In the genomic region with DNA sequence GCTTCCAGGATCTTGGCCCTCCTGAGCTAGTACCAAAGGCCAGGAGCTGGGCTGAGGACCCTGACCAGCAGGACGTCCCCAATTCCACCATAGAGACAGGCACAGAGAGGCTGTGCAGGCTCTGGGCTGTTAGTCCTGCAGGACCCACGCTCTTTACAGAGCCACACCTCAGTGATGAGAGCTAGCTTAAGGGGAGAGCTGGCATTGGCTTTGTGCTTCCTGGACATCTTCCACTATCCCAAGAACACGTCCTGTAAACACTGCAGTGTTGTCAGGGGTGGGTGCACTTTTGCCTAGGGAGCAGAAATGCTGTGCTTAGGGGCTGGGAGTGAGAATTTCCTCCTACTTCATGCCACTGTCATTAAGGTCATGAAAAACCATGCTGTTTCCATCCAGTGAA, we compare ENCODE assay signal across 18 cellular contexts.
DNase-seq lines count a peak whose midpoint lies in the region; FAIRE-seq and TF ChIP-seq lines count a peak whose summit lies in the region.
"Had no signal": no experiment of that assay in that cellular context is flagged by ENCODE, and none has a peak within 500 bp of the region (broad histone marks: within the 10 kb centered on the region; RNA-seq: fewer than 3 reads in every experiment).

No MANE protein-coding gene starts in this region.

- H3K4me3 Mint-ChIP-seq in astrocyte (ENCODE audit: unreplicated experiment): no peak overlapping the region
- H3K4me3 Mint-ChIP-seq: CD8-positive, alpha-beta T cell had no signal

- no peaks in the 10 kb centered on the region for H3K9me3 Mint-ChIP-seq in astrocyte (ENCODE audit: unreplicated experiment)
- H3K9me3 Mint-ChIP-seq: CD8-positive, alpha-beta T cell had no signal

- no peaks in the 10 kb centered on the region for H4K20me1 ChIP-seq in BLaER1
- H4K20me1 ChIP-seq in BLaER1 treated with 17β-estradiol and CSF1 and Interleukin-3, amounts not matched to agents 10 nM and 100 nM: peaks cover 0 to 9% (median 0%) of the 10 kb centered on the region in 11 experiments; a peak in 3 of 22 replicates
- peaks cover 11% of the 10 kb centered on the region for H4K20me1 ChIP-seq in astrocyte (ENCODE audit: insufficient read depth, low read length)
- H4K20me1 ChIP-seq in smooth muscle cell (ENCODE audit: low read depth): peaks cover 9% of the 10 kb centered on the region

- WGBS in smooth muscle cell (ENCODE audit: low lambda C conversion rate): 64% methylated on average over 3 of the region's 3 CpGs
- 50 to 81% (median 67%) methylated on average over 1 to 3 of the region's 3 CpGs for WGBS in spleen, 5 donors

- no peaks in the 10 kb centered on the region for H3K36me3 ChIP-seq in BLaER1
- H3K36me3 ChIP-seq in BLaER1 treated with 17β-estradiol and CSF1 and Interleukin-3, amounts not matched to agents 10 nM and 100 nM: peaks cover 0 to 37% (median 3%) of the 10 kb centered on the region in 11 experiments; a peak in 8 of 22 replicates
- H3K36me3 ChIP-seq in astrocyte (ENCODE audit: insufficient read depth, low read length): no peaks in the 10 kb centered on the region
- H3K36me3 ChIP-seq in smooth muscle cell (ENCODE audit: low read depth): no peaks in the 10 kb centered on the region
- H3K36me3 ChIP-seq in spleen: peaks cover 0 to 14% (median 0%) of the 10 kb centered on the region in 6 donors
- H3K36me3 ChIP-seq: BE2C, SJSA1 had no signal

- H3K4me2 ChIP-seq in BLaER1 (peak overlapping the region; percentile 87), astrocyte (ENCODE audit: low read length) (peak overlapping the region; percentile 18), smooth muscle cell (peak overlapping the region; percentile 34)
- H3K4me2 ChIP-seq in BLaER1 treated with 17β-estradiol and CSF1 and Interleukin-3, amounts not matched to agents 10 nM and 100 nM: peak overlapping the region in 9 of 11 experiments; percentile 30 to 97 (median 78); a peak in 18 of 22 replicates
- H3K4me2 ChIP-seq: PC-9 had no signal

- peaks cover 23% of the 10 kb centered on the region for H3K27me3 Mint-ChIP-seq in astrocyte (ENCODE audit: low read depth, unreplicated experiment)

- no peaks in the 10 kb centered on the region for H3K79me2 ChIP-seq in astrocyte (ENCODE audit: insufficient read depth, low read length)
- H3K79me2 ChIP-seq in smooth muscle cell (ENCODE audit: low read depth): no peaks in the 10 kb centered on the region

- in situ Hi-C loops in ACHN (cut with HindIII; ENCODE audit: low pct_ligation_motif_present, low pct_unique_long_range_greater_than_20kb, low sequenced_read_pairs): no loop called here

- no peak overlapping the region for H2AFZ ChIP-seq in astrocyte (ENCODE audit: low read depth, low read length)
- H2AFZ ChIP-seq in smooth muscle cell (ENCODE audit: low read depth): no peak overlapping the region
- H2AFZ ChIP-seq: PC-9 had no signal

- H3K9ac ChIP-seq in BLaER1: no peak overlapping the region
- 0 out of 22 replicates have a peak overlapping the region, but pooled peaks of 1 of the 11 experiments have one; percentile 2 for H3K9ac ChIP-seq in BLaER1 treated with 17β-estradiol and CSF1 and Interleukin-3, amounts not matched to agents 10 nM and 100 nM
- no peak overlapping the region for H3K9ac ChIP-seq in astrocyte (ENCODE audit: low read length)
- no peak overlapping the region for H3K9ac ChIP-seq in smooth muscle cell (ENCODE audit: low read depth)

- FAIRE-seq in astrocyte (lab: Jason Lieb, UNC): no peak
- FAIRE-seq: G401.6, GM12878, K562 had no signal

- intact Hi-C loops in spleen (cut with DNase I; ENCODE audit: low total_unique reads): loop anchor here (10.0 kb wide), 4 partner anchors 239 to 599 kb away; no protein-coding TSS in a partner anchor

- peaks cover 3% of the 10 kb centered on the region for H3K4me1 Mint-ChIP-seq in astrocyte (ENCODE audit: low read depth, unreplicated experiment)

- H3K9me3 ChIP-seq in BLaER1: no peaks in the 10 kb centered on the region
- H3K9me3 ChIP-seq in BLaER1 treated with 17β-estradiol and CSF1 and Interleukin-3, amounts not matched to agents 10 nM and 100 nM (replicated peaks in 1 of 11): no peaks in the 10 kb centered on the region
- H3K9me3 ChIP-seq in astrocyte (ENCODE audit: insufficient read depth, low read depth, low read length): no peaks in the 10 kb centered on the region
- H3K9me3 ChIP-seq in smooth muscle cell (replicated peaks; ENCODE audit: low read depth): no peaks in the 10 kb centered on the region
- H3K9me3 ChIP-seq in spleen: no peaks in the 10 kb centered on the region
- H3K9me3 ChIP-seq: BE2C, SJSA1 had no signal

- peak overlapping the region; percentile 42; the same call in 1 of the 2 replicates for H3K27ac ChIP-seq in BLaER1
- H3K27ac ChIP-seq in BLaER1 treated with 17β-estradiol and CSF1 and Interleukin-3, amounts not matched to agents 10 nM and 100 nM: peak overlapping the region in 4 of 11 experiments; percentile 6 to 40 (median 20); a peak in 5 of 22 replicates
- H3K27ac ChIP-seq in astrocyte (ENCODE audit: low read depth, low read length): no peak overlapping the region
- peak overlapping the region; percentile 66 for H3K27ac ChIP-seq in smooth muscle cell (ENCODE audit: low read depth)
- no peak overlapping the region for H3K27ac ChIP-seq in spleen
- H3K27ac ChIP-seq: PC-9, SJSA1 had no signal

- TF ChIP-seq POLR2A in spleen (IDR thresholded peaks at IDR 0.05): no peak

- no peaks in the 10 kb centered on the region for H3F3A ChIP-seq in smooth muscle cell (ENCODE audit: low read depth)

- peaks cover 14% of the 10 kb centered on the region for H3K36me3 Mint-ChIP-seq in astrocyte (ENCODE audit: low read depth, unreplicated experiment)

- TF ChIP-seq CTCF in astrocyte (IDR thresholded peaks at IDR 0.05; ENCODE audit: insufficient read depth, low read depth, low read length) (no peak), smooth muscle cell (IDR thresholded peaks at IDR 0.05; ENCODE audit: borderline replicate concordance, insufficient read depth, poor library complexity, severe bottlenecking) (no peak), spleen (IDR thresholded peaks at IDR 0.05 in 8 of 11, conservative IDR thresholded peaks at IDR 0.05 in 3 of 11) (no peak)

- no peak overlapping the region for H3K4me3 ChIP-seq in BLaER1
- no peak overlapping the region for H3K4me3 ChIP-seq in BLaER1 treated with 17β-estradiol and CSF1 and Interleukin-3, amounts not matched to agents 10 nM and 100 nM
- H3K4me3 ChIP-seq in astrocyte (ENCODE audit: insufficient read depth, low read depth, low read length): no peak overlapping the region
- H3K4me3 ChIP-seq in smooth muscle cell: no peak overlapping the region
- H3K4me3 ChIP-seq in spleen: no peak overlapping the region
- H3K4me3 ChIP-seq: GM12878, K562, PC-9, SJSA1 had no signal

- H3K4me1 ChIP-seq in BLaER1 (peaks cover 63% of the 10 kb centered on the region), astrocyte (ENCODE audit: insufficient read depth, low read length) (peaks cover 12% of the 10 kb centered on the region), smooth muscle cell (ENCODE audit: low read depth) (no peaks in the 10 kb centered on the region), spleen (peaks cover 0 to 23% (median 13%) of the 10 kb centered on the region in 6 donors)
- peaks cover 25 to 75% (median 63%) of the 10 kb centered on the region in 10 experiments for H3K4me1 ChIP-seq in BLaER1 treated with 17β-estradiol and CSF1 and Interleukin-3, amounts not matched to agents 10 nM and 100 nM
- H3K4me1 ChIP-seq: BE2C had no signal

- H3K27ac Mint-ChIP-seq in astrocyte (ENCODE audit: unreplicated experiment): no peak overlapping the region
- H3K27ac Mint-ChIP-seq: CD8-positive, alpha-beta T cell had no signal

- H3K27me3 ChIP-seq in BLaER1 (no peaks in the 10 kb centered on the region), astrocyte (ENCODE audit: insufficient read depth, low read length) (no peaks in the 10 kb centered on the region), smooth muscle cell (ENCODE audit: low read depth) (no peaks in the 10 kb centered on the region), spleen (replicated peaks in 1 of 7) (no peaks in the 10 kb centered on the region)
- no peaks in the 10 kb centered on the region for H3K27me3 ChIP-seq in BLaER1 treated with 17β-estradiol and CSF1 and Interleukin-3, amounts not matched to agents 10 nM and 100 nM
- H3K27me3 ChIP-seq: BE2C, SJSA1 had no signal

- no peak for DNase-seq in astrocyte (ENCODE audit: low read depth)
- DNase-seq in smooth muscle cell (lab: John Stamatoyannopoulos, UW; ENCODE audit: unreplicated experiment): no peak
- no peak for DNase-seq in ACHN
- no peak for DNase-seq in NCI-H1436 (lab: John Stamatoyannopoulos, UW)
- DNase-seq in spleen: no peak
- DNase-seq: BE2C, DMS79 treated with DMSO at 0.1 percent for 48 hours, HCEC 1CT, NCI-H1930, NCI-H748 treated with DMSO at 0.1 percent for 48 hours, PC-9 had no signal

Comparison
In these comparisons a context has a peak if more than half of its experiments do, and no peak if none do; other contexts are left out.
1. H3K27ac ChIP-seq: peak in BLaER1 (single experiment) and smooth muscle cell (single experiment); none in astrocyte (single experiment) and spleen (0 of 8).
2. H3K4me2 ChIP-seq: peak in every context shown above with its lines; median percentile 87 in BLaER1; 78 in BLaER1 treated with 17β-estradiol and CSF1 and Interleukin-3, amounts not matched to agents 10 nM and 100 nM; 34 in smooth muscle cell; 18 in astrocyte.